Comparison of ENCODE assay signal across 8 cellular contexts in the genomic region with DNA sequence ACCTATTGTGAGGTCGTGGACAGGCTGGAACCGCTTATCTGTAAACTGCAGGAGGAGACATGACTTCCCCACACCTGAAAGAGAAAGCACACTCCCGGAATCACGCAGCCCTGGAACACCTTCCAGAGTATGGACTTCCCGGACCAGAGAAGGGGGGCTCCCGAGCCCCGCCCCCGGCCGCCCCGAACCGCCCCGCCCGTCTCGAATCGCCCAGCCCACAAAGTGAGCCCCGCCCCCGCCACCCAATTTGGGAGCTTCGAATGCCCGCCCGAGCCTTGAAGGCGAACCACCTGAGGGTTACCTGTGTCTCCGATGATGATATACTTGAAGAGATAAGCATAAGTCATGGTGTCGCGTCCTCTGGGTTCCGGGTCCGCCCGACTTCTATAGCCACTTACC. TPM values are rescaled to one million over a fixed set of nuclear protein-coding genes. Genes with fewer than 3 reads are reported as not detected.
DNase-seq lines count a peak whose midpoint lies in the region; ATAC-seq and TF ChIP-seq lines count a peak whose summit lies in the region.

No MANE protein-coding gene starts in this region.

- intact Hi-C loops in left ventricle myocardium superior (cut with micrococcal nuclease) = no loop called here

- H2AFZ ChIP-seq in OCI-LY1 (ENCODE audit: low read length) = peak overlapping the region; percentile 60; the same call in 1 of the 2 replicates

- peaks cover 18% of the 10 kb centered on the region for H3K79me2 ChIP-seq in OCI-LY1 (ENCODE audit: insufficient read depth, low read length)

- DNase-seq in GM03348 (ENCODE audit: low spot score) (peak; percentile 88), H7 (peak; percentile 91), left ventricle myocardium superior (peak; percentile 90), retinal pigment epithelial cell (ENCODE audit: low read depth) (no peak), SKM-1 treated with dmso at 0.1 percent for 144 hours (lab: John Stamatoyannopoulos, UW; ENCODE audit: unreplicated experiment) (no peak), NAMALWA (ENCODE audit: low spot score) (no peak)

- H4K20me1 ChIP-seq in OCI-LY1 (ENCODE audit: insufficient read depth, low read length) = no peaks in the 10 kb centered on the region

- peak overlapping the region; percentile 99 for H3K27ac Mint-ChIP-seq in activated naive CD8-positive, alpha-beta T cell

- peak overlapping the region; percentile 100 for H3K4me3 Mint-ChIP-seq in activated naive CD8-positive, alpha-beta T cell

- H3F3A ChIP-seq in OCI-LY1 (ENCODE audit: insufficient read depth, low read length) = no peaks in the 10 kb centered on the region

- peak overlapping the region; percentile 80 for H3K9ac ChIP-seq in OCI-LY1 (ENCODE audit: low read length)

- H3K27me3 ChIP-seq in H7 (ENCODE audit: control insufficient read depth, insufficient read depth, low read length) = no peaks in the 10 kb centered on the region
- H3K27me3 ChIP-seq in OCI-LY1 (ENCODE audit: insufficient read depth, low read length) = no peaks in the 10 kb centered on the region

- peaks cover 8% of the 10 kb centered on the region for H3K36me3 Mint-ChIP-seq in activated naive CD8-positive, alpha-beta T cell

- H3K4me3 ChIP-seq in H7 (ENCODE audit: insufficient read depth, low read depth, low read length) = peak overlapping the region; percentile 59
- peak overlapping the region; percentile 94 for H3K4me3 ChIP-seq in OCI-LY1 (ENCODE audit: low read depth, low read length, poor library complexity, severe bottlenecking)
- H3K4me3 ChIP-seq in retinal pigment epithelial cell (ENCODE audit: low read length) = peak overlapping the region; percentile 99

- H3K36me3 ChIP-seq in H7 (replicated peaks; ENCODE audit: control insufficient read depth, insufficient read depth, low read length) (no peaks in the 10 kb centered on the region), OCI-LY1 (ENCODE audit: insufficient read depth, low read length) (peaks cover 18% of the 10 kb centered on the region; the same call in 1 of the 2 replicates)

- ATAC-seq in left ventricle myocardium superior = peak; percentile 90

- peaks cover 21% of the 10 kb centered on the region for H3K4me1 ChIP-seq in OCI-LY1 (ENCODE audit: insufficient read depth, low read length, severe bottlenecking)

- no peaks in the 10 kb centered on the region for H3K9me3 ChIP-seq in OCI-LY1 (ENCODE audit: low read length)

- H3K4me2 ChIP-seq in OCI-LY1 (ENCODE audit: low read length) = peak overlapping the region; percentile 84

- no peak for TF ChIP-seq CTCF in OCI-LY1 (IDR thresholded peaks at IDR 0.05; ENCODE audit: low read length)
- TF ChIP-seq CTCF in retinal pigment epithelial cell (conservative IDR thresholded peaks at IDR 0.05; ENCODE audit: low read depth, low read length) = no peak

- H3K27ac ChIP-seq in OCI-LY1 (ENCODE audit: low read depth, low read length, poor library complexity, severe bottlenecking) = peak overlapping the region; percentile 56

- H3K9me3 Mint-ChIP-seq in activated naive CD8-positive, alpha-beta T cell (ENCODE audit: low read depth) = no peaks in the 10 kb centered on the region

- peaks cover 43% of the 10 kb centered on the region for H3K4me1 Mint-ChIP-seq in activated naive CD8-positive, alpha-beta T cell (ENCODE audit: low read depth)

- H3K9me2 ChIP-seq in OCI-LY1 (ENCODE audit: low read depth, low read length) = no peaks in the 10 kb centered on the region

- H3K27me3 Mint-ChIP-seq in activated naive CD8-positive, alpha-beta T cell = no peaks in the 10 kb centered on the region

RNA-seq across cellular contexts. Expression of a gene that starts 0.2 kb away (rescaled TPM):
- total RNA-seq in H7 (2014; rRNA removed; shearing (Covaris generic)) = 21.5 and 26.8 TPM in 2 replicates
- 17.0 TPM for total RNA-seq in left ventricle myocardium superior

RNA-seq across cellular contexts. Expression of a gene that starts 0.5 kb away (rescaled TPM):
- 23.5 and 30.5 TPM in 2 replicates for total RNA-seq in H7 (2014; rRNA removed; shearing (Covaris generic))
- total RNA-seq in left ventricle myocardium superior = 93.4 TPM

RNA-seq across cellular contexts. Expression of a gene that starts 20.6 kb away (rescaled TPM):
- 64.1 and 73.8 TPM in 2 replicates for total RNA-seq in H7 (2014; rRNA removed; shearing (Covaris generic))
- total RNA-seq in left ventricle myocardium superior = 28.8 TPM

RNA-seq across cellular contexts. Expression of a gene that starts 34.6 kb away (rescaled TPM):
- total RNA-seq in H7 (2014; rRNA removed; shearing (Covaris generic)) = 109 and 111 TPM in 2 replicates
- total RNA-seq in left ventricle myocardium superior = 27.3 TPM

RNA-seq across cellular contexts. Expression of a gene that starts 49.6 kb away (rescaled TPM):
- 123 and 170 TPM in 2 replicates for total RNA-seq in H7 (2014; rRNA removed; shearing (Covaris generic))
- 4.2 TPM for total RNA-seq in left ventricle myocardium superior

Comparison
In these comparisons a context has a peak if more than half of its experiments do, and no peak if none do; other contexts are left out.
1. DNase-seq: peak in GM03348 (single experiment), H7 (single experiment) and left ventricle myocardium superior (single experiment); none in retinal pigment epithelial cell (single experiment), SKM-1 treated with dmso at 0.1 percent for 144 hours (single experiment) and NAMALWA (single experiment).
2. Peak in every context shown above with its lines, with median percentiles within 50 percentile points of each other: H3K4me3 ChIP-seq.